In the genomic region with DNA sequence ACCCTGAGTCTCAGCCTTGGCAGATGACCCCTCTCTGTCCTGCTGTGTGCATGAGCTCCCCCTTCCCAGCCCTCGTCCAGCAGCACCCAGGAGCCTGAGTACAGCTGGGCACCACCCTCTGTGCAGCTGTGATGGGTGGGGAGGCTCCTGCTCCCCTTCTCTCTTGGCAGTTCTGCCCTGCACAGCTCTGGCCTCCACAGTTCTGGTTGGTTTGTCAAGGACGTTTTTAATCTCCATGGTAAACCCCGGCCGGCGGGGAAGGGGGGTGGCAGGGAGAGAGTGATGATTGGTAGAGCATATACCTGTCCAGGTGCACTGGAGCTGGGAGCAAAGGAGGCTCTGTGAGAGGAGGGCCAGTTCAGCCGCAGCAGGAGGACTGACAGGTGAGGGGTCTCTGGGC, we compare ENCODE assay signal across 17 cellular contexts. TPM values are rescaled to one million over a fixed set of nuclear protein-coding genes. Genes with fewer than 3 reads are reported as not detected.
A peak's percentile ranks its signal among the peaks of the same experiment; 100 is the strongest.
DNase-seq lines count a peak whose midpoint lies in the region; ATAC-seq and TF ChIP-seq lines count a peak whose summit lies in the region.
"Had no signal": no experiment of that assay in that cellular context is flagged by ENCODE, and none has a peak within 500 bp of the region (broad histone marks: within the 10 kb centered on the region; RNA-seq: fewer than 3 reads in every experiment).

A gene (plus strand): TSS at position 356 of the 400 bp plus-strand sequence. CDS start 584 bp downstream, outside the sequence.

- no peak for TF ChIP-seq POLR2A in esophagus muscularis mucosa (IDR thresholded peaks at IDR 0.05; ENCODE audit: low read depth)

- H3K4me3 ChIP-seq in BLaER1 (no peak within 1 kb of the TSS), esophagus muscularis mucosa (no peak within 1 kb of the TSS), parathyroid adenoma (ENCODE audit: low read depth, low read length) (peak within 1 kb of the TSS; percentile 42)
- no peak within 1 kb of the TSS for H3K4me3 ChIP-seq in CD8-positive, alpha-beta T cell (ENCODE audit: low read depth, low read length)

- WGBS in esophagus muscularis mucosa: 53% methylated on average over 6 of the region's 6 CpGs

- H3K4me1 Mint-ChIP-seq in CD8-positive, alpha-beta T cell (ENCODE audit: low read depth): no peaks in the 10 kb centered on the region
- H3K4me1 Mint-ChIP-seq: activated naive CD4-positive, alpha-beta T cell treated with anti-CD3 and anti-CD28 coated beads, Interleukin-2, amount 50 U/mL, for 24 hours had no signal

- no peaks in the 10 kb centered on the region for H3K9me3 Mint-ChIP-seq in CD8-positive, alpha-beta T cell
- H3K9me3 Mint-ChIP-seq: activated naive CD4-positive, alpha-beta T cell treated with anti-CD3 and anti-CD28 coated beads, Interleukin-2, amount 50 U/mL, for 24 hours had no signal

- H3K27me3 ChIP-seq in BLaER1: no peaks in the 10 kb centered on the region
- H3K27me3 ChIP-seq in esophagus muscularis mucosa: no peaks in the 10 kb centered on the region
- no peaks in the 10 kb centered on the region for H3K27me3 ChIP-seq in parathyroid adenoma (ENCODE audit: control insufficient read depth, insufficient read depth, low read length)
- no peaks in the 10 kb centered on the region for H3K27me3 ChIP-seq in CD8-positive, alpha-beta T cell (ENCODE audit: insufficient read depth, low read length)

- H2AFZ ChIP-seq in parathyroid adenoma: no peak within 1 kb of the TSS

- H3K27ac ChIP-seq in BLaER1: no peak within 1 kb of the TSS
- H3K27ac ChIP-seq in esophagus muscularis mucosa (replicated peaks in 1 of 4): peak within 1 kb of the TSS; percentile 92 to 99 (median 98)
- H3K27ac ChIP-seq in parathyroid adenoma: peak within 1 kb of the TSS; percentile 99
- H3K27ac ChIP-seq in CD8-positive, alpha-beta T cell (ENCODE audit: low read depth, low read length): no peak within 1 kb of the TSS

- CTCF ChIA-PET in CD8-positive, alpha-beta T cell (lab: Charles Lee): no interaction called here

- DNase-seq in NCI-H187 (lab: John Stamatoyannopoulos, UW) (peak; percentile 41 to 44), esophagus muscularis mucosa (ENCODE audit: extremely low spot score) (no peak), left colon (no peak), NCI-H1436 treated with DMSO at 0.1 percent for 48 hours (lab: John Stamatoyannopoulos, UW) (no peak)
- no peak for DNase-seq in stimulated activated CD4-positive, alpha-beta T cell treated with anti-CD3 and anti-CD28 coated beads, Interleukin-4, amount 100 ng/mL, for 1 hour
- DNase-seq in CD8-positive, alpha-beta T cell: no peak
- DNase-seq: activated CD4-positive, alpha-beta T cell treated with anti-CD3 and anti-CD28 coated beads, Interleukin-2, amount 50 U/mL, for 4 hours; activated T-cell treated with anti-CD3 and anti-CD28 coated beads, Interleukin-2, amount 50 U/mL, for 1 hour; NCI-H1930; nucleus accumbens had no signal

- no peaks in the 10 kb centered on the region for H3K9me3 ChIP-seq in BLaER1
- H3K9me3 ChIP-seq in esophagus muscularis mucosa: no peaks in the 10 kb centered on the region
- H3K9me3 ChIP-seq in parathyroid adenoma (ENCODE audit: control insufficient read depth, low read length): no peaks in the 10 kb centered on the region
- H3K9me3 ChIP-seq in CD8-positive, alpha-beta T cell (ENCODE audit: low read length): no peaks in the 10 kb centered on the region

- no peaks in the 10 kb centered on the region for H4K20me1 ChIP-seq in BLaER1

- POLR2A ChIA-PET in CD8-positive, alpha-beta T cell (lab: Charles Lee): no interaction called here

- no peak for TF ChIP-seq EP300 in esophagus muscularis mucosa (IDR thresholded peaks at IDR 0.05)

- no peaks in the 10 kb centered on the region for H3K79me2 ChIP-seq in parathyroid adenoma

- intact Hi-C loops in esophagus muscularis mucosa (cut with DNase I) (no loop called here), left colon (cut with DNase I, micrococcal nuclease) (no loop called here)
- intact Hi-C loops in CD8-positive, alpha-beta T cell (cut with DNase I, micrococcal nuclease): no loop called here

- no peak within 1 kb of the TSS for H3K9ac ChIP-seq in BLaER1
- H3K9ac ChIP-seq in parathyroid adenoma: no peak within 1 kb of the TSS

- peak within 1 kb of the TSS; percentile 62 for H3K4me2 ChIP-seq in BLaER1
- peak within 1 kb of the TSS; percentile 72 for H3K4me2 ChIP-seq in parathyroid adenoma (ENCODE audit: low read length)

- H3K36me3 Mint-ChIP-seq in CD8-positive, alpha-beta T cell: no peaks in the 10 kb centered on the region
- H3K36me3 Mint-ChIP-seq: activated naive CD4-positive, alpha-beta T cell treated with anti-CD3 and anti-CD28 coated beads, Interleukin-2, amount 50 U/mL, for 24 hours had no signal

- H3K4me1 ChIP-seq in BLaER1 (peaks cover 78% of the 10 kb centered on the region), esophagus muscularis mucosa (peaks cover 23 to 64% (median 56%) of the 10 kb centered on the region in 4 donors), parathyroid adenoma (peaks cover 46% of the 10 kb centered on the region)
- H3K4me1 ChIP-seq in CD8-positive, alpha-beta T cell (ENCODE audit: insufficient read depth, low read length): no peaks in the 10 kb centered on the region

- no peak for ATAC-seq in left colon
- ATAC-seq in CD8-positive, alpha-beta T cell: no peak
- ATAC-seq: esophagus mucosa, SK-N-SH treated with all-trans-retinoic acid at 6 μM for 48 hours had no signal

- no peaks in the 10 kb centered on the region for H3K27me3 Mint-ChIP-seq in CD8-positive, alpha-beta T cell (ENCODE audit: low read depth)
- H3K27me3 Mint-ChIP-seq: activated naive CD4-positive, alpha-beta T cell treated with anti-CD3 and anti-CD28 coated beads, Interleukin-2, amount 50 U/mL, for 24 hours had no signal

- H3K36me3 ChIP-seq in BLaER1: no peaks in the 10 kb centered on the region
- peaks cover 0 to 10% (median 0%) of the 10 kb centered on the region in 4 donors for H3K36me3 ChIP-seq in esophagus muscularis mucosa
- H3K36me3 ChIP-seq in parathyroid adenoma (ENCODE audit: control insufficient read depth, insufficient read depth, low read length): no peaks in the 10 kb centered on the region
- H3K36me3 ChIP-seq in CD8-positive, alpha-beta T cell (ENCODE audit: insufficient read depth, low read length): no peaks in the 10 kb centered on the region

- no peak within 1 kb of the TSS for H3K27ac Mint-ChIP-seq in CD8-positive, alpha-beta T cell
- H3K27ac Mint-ChIP-seq: activated naive CD4-positive, alpha-beta T cell treated with anti-CD3 and anti-CD28 coated beads, Interleukin-2, amount 50 U/mL, for 24 hours had no signal

- no peak for TF ChIP-seq CTCF in esophagus muscularis mucosa (IDR thresholded peaks at IDR 0.05)
- TF ChIP-seq CTCF in parathyroid adenoma (IDR thresholded peaks at IDR 0.05): no peak
- no peak for TF ChIP-seq CTCF in CD8-positive, alpha-beta T cell (IDR thresholded peaks at IDR 0.05)

- no peak within 1 kb of the TSS for H3K4me3 Mint-ChIP-seq in CD8-positive, alpha-beta T cell
- H3K4me3 Mint-ChIP-seq: activated naive CD4-positive, alpha-beta T cell treated with anti-CD3 and anti-CD28 coated beads, Interleukin-2, amount 50 U/mL, for 24 hours had no signal

RNA-seq across cellular contexts. Expression of the gene that starts here (rescaled TPM):
- total RNA-seq in esophagus muscularis mucosa (under 1 TPM in 3 of 4 donors, not detected in 1; 0.17 to 0.42 (median 0.33) TPM), left colon (1 to 10 TPM in 1 of 2 donors, under 1 TPM in 1; 0.73 to 1.7 TPM)
- total RNA-seq in CD8-positive, alpha-beta T cell: not detected
- total RNA-seq: bronchial epithelial cell, mononuclear cell had no signal

Comparison
In these comparisons a context has a peak if more than half of its experiments do, and no peak if none do; other contexts are left out.
1. H3K27ac ChIP-seq: peak in esophagus muscularis mucosa (4 of 4) and parathyroid adenoma (single experiment); none in BLaER1 (single experiment) and CD8-positive, alpha-beta T cell (single experiment).
2. DNase-seq: peak in NCI-H187 (2 of 2); none in esophagus muscularis mucosa (single experiment), left colon (0 of 2), stimulated activated CD4-positive, alpha-beta T cell treated with anti-CD3 and anti-CD28 coated beads, Interleukin-4, amount 100 ng/mL, for 1 hour (single experiment), NCI-H1436 treated with DMSO at 0.1 percent for 48 hours (single experiment) and CD8-positive, alpha-beta T cell (0 of 7).